ENCODE assay signal across 18 cellular contexts in the genomic region with DNA sequence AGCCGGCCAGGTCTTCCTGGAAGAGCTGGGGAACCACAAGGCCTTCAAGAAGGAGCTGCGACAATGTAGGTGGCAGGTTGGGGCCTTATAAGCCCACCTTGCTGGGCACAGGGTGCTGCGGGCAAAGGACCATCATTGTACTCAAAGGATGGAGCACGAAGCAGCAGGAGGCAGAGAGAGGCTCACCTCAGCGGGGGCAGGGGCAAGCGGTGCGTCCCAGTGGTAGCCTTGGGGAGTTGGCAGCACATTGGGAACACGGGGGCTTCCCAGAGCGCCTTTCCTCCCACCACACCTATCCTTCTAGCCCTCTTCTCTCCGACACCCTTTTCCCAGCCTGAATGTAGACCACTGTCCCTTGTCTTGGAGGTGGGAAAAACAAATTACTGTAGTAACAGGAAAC. TPM values are rescaled to one million over a fixed set of nuclear protein-coding genes. Genes with fewer than 3 reads are reported as not detected.
DNase-seq lines count a peak whose midpoint lies in the region; ATAC-seq and TF ChIP-seq lines count a peak whose summit lies in the region.
"Had no signal": no experiment of that assay in that cellular context is flagged by ENCODE, and none has a peak within 500 bp of the region (broad histone marks: within the 10 kb centered on the region; RNA-seq: fewer than 3 reads in every experiment).

No MANE protein-coding gene starts in this region.

- TF ChIP-seq CTCF in left ventricle myocardium inferior (IDR thresholded peaks at IDR 0.05; ENCODE audit: borderline replicate concordance) (no peak), WTC11 (IDR thresholded peaks at IDR 0.05) (no peak), ascending aorta (IDR thresholded peaks at IDR 0.05) (no peak)

- H3K4me1 ChIP-seq in left ventricle myocardium inferior (peaks cover 56% of the 10 kb centered on the region), ascending aorta (peaks cover 0 to 12% of the 10 kb centered on the region in 2 donors)

- H3K4me1 Mint-ChIP-seq in activated T-helper 2 cell treated with anti-CD3 and anti-CD28 coated beads, Interferon-gamma antibody, Interleukin-2, Interleukin-4, amounts not matched to agents 10 μg/mL and 5 μg/mL and 100 μg/mL, durations not matched to agents 14 hours and 24 hours and 36 hours (ENCODE audit: low read depth): peaks cover 30% of the 10 kb centered on the region
- H3K4me1 Mint-ChIP-seq in WTC11: peaks cover 18% of the 10 kb centered on the region

- H3K27ac Mint-ChIP-seq in activated T-helper 2 cell treated with anti-CD3 and anti-CD28 coated beads, Interferon-gamma antibody, Interleukin-2, Interleukin-4, amounts not matched to agents 10 μg/mL and 5 μg/mL and 100 μg/mL, durations not matched to agents 14 hours and 24 hours and 36 hours: no peak overlapping the region
- H3K27ac Mint-ChIP-seq in WTC11: no peak overlapping the region
- H3K27ac Mint-ChIP-seq: GM23338 had no signal

- H3K27me3 Mint-ChIP-seq in activated T-helper 2 cell treated with anti-CD3 and anti-CD28 coated beads, Interferon-gamma antibody, Interleukin-2, Interleukin-4, amounts not matched to agents 10 μg/mL and 5 μg/mL and 100 μg/mL, durations not matched to agents 14 hours and 24 hours and 36 hours (ENCODE audit: low read depth): peaks cover 2% of the 10 kb centered on the region
- peaks cover 8% of the 10 kb centered on the region for H3K27me3 Mint-ChIP-seq in WTC11 (ENCODE audit: low read depth)

- H3K9me3 ChIP-seq in left ventricle myocardium inferior (replicated peaks) (no peaks in the 10 kb centered on the region), ascending aorta (no peaks in the 10 kb centered on the region)
- H3K9me3 ChIP-seq: mucosa of descending colon had no signal

- intact Hi-C loops in left ventricle myocardium inferior (cut with micrococcal nuclease) (no loop called here), left ventricle myocardium superior (cut with micrococcal nuclease) (no loop called here), ascending aorta (cut with DNase I) (no loop called here)
- intact Hi-C loops in activated T-helper 2 cell treated with anti-CD3 and anti-CD28 coated beads, Interferon-gamma antibody, Interleukin-2, Interleukin-4, amounts not matched to agents 10 μg/mL and 5 μg/mL and 100 μg/mL, durations not matched to agents 14 hours and 24 hours and 36 hours (cut with micrococcal nuclease): no loop called here

- H3K27ac ChIP-seq in left ventricle myocardium inferior (replicated peaks) (no peak overlapping the region), layer of hippocampus (ENCODE audit: low read depth, low read length) (peak overlapping the region; percentile 96), ascending aorta (no peak overlapping the region)

- CTCF ChIA-PET in WTC11 (lab: Charles Lee): interaction anchor here (1.1 to 1.2 kb wide), 2 partner anchors 9 to 60 kb away, joined by 3 to 4 read pairs; no protein-coding TSS in a partner anchor

- H3K36me3 ChIP-seq in left ventricle myocardium inferior (peaks cover 43% of the 10 kb centered on the region), ascending aorta (peaks cover 13 to 33% of the 10 kb centered on the region in 2 donors)

- H3K9me3 Mint-ChIP-seq in activated T-helper 2 cell treated with anti-CD3 and anti-CD28 coated beads, Interferon-gamma antibody, Interleukin-2, Interleukin-4, amounts not matched to agents 10 μg/mL and 5 μg/mL and 100 μg/mL, durations not matched to agents 14 hours and 24 hours and 36 hours: no peaks in the 10 kb centered on the region
- no peaks in the 10 kb centered on the region for H3K9me3 Mint-ChIP-seq in WTC11
- H3K9me3 Mint-ChIP-seq: GM23338 had no signal

- ATAC-seq in left ventricle myocardium superior (no peak), WTC11 (no peak)
- ATAC-seq: GM23338, mucosa of descending colon had no signal

- H3K4me3 Mint-ChIP-seq in activated T-helper 2 cell treated with anti-CD3 and anti-CD28 coated beads, Interferon-gamma antibody, Interleukin-2, Interleukin-4, amounts not matched to agents 10 μg/mL and 5 μg/mL and 100 μg/mL, durations not matched to agents 14 hours and 24 hours and 36 hours (ENCODE audit: low read depth): peak overlapping the region; percentile 80
- no peak overlapping the region for H3K4me3 Mint-ChIP-seq in WTC11

- peaks cover 41% of the 10 kb centered on the region for H3K36me3 Mint-ChIP-seq in activated T-helper 2 cell treated with anti-CD3 and anti-CD28 coated beads, Interferon-gamma antibody, Interleukin-2, Interleukin-4, amounts not matched to agents 10 μg/mL and 5 μg/mL and 100 μg/mL, durations not matched to agents 14 hours and 24 hours and 36 hours (ENCODE audit: low read depth)
- peaks cover 15% of the 10 kb centered on the region for H3K36me3 Mint-ChIP-seq in WTC11

- H3K27me3 ChIP-seq in left ventricle myocardium inferior (ENCODE audit: low read depth): no peaks in the 10 kb centered on the region
- H3K27me3 ChIP-seq in layer of hippocampus (ENCODE audit: control insufficient read depth, insufficient read depth, low read length): no peaks in the 10 kb centered on the region
- no peaks in the 10 kb centered on the region for H3K27me3 ChIP-seq in ascending aorta

- POLR2A ChIA-PET in WTC11 (lab: Charles Lee): interaction anchor here (2.6 kb wide), 1 partner anchor 38 kb away, joined by 7 read pairs; a partner anchor contains a TSS

- peak overlapping the region; percentile 98 for H3K4me3 ChIP-seq in left ventricle myocardium inferior
- no peak overlapping the region for H3K4me3 ChIP-seq in ascending aorta
- H3K4me3 ChIP-seq: mucosa of descending colon had no signal

- no peak for DNase-seq in left ventricle myocardium inferior
- no peak for DNase-seq in left ventricle myocardium superior
- no peak for DNase-seq in activated T-helper 2 cell treated with anti-CD3 and anti-CD28 coated beads, Interferon-gamma antibody, Interleukin-2, Interleukin-4, amounts not matched to agents 10 μg/mL and 5 μg/mL and 100 μg/mL, durations not matched to agents 14 hours and 24 hours and 36 hours (ENCODE audit: low spot score)
- DNase-seq in WTC11 (ENCODE audit: low spot score): no peak
- DNase-seq in ascending aorta (ENCODE audit: low spot score in 2 of 2): no peak
- DNase-seq in activated gamma-delta T cell treated with Interleukin-2 at 50 U/mL for 16 hours: no peak
- DNase-seq in NCI-H510A (lab: John Stamatoyannopoulos, UW): no peak
- DNase-seq: activated CD8-positive, alpha-beta memory T cell treated with anti-CD3 and anti-CD28 coated beads for 24 hours; AML-193; effector CD4-positive, alpha-beta T cell; foreskin fibroblast; NCI-H2029 treated with DMSO at 0.1 percent for 48 hours; NCI-H774; stimulated activated CD8-positive, alpha-beta memory T cell treated with anti-CD3 and anti-CD28 coated beads, Interleukin-4, amount 100 ng/mL, for 48 hours; T-helper 9 cell had no signal

TF ChIP-seq in WTC11, 78 proteins besides CTCF, POLR2A, EP300 and RAD21 (continues in another document):
- TF ChIP-seq, protein P1, sequence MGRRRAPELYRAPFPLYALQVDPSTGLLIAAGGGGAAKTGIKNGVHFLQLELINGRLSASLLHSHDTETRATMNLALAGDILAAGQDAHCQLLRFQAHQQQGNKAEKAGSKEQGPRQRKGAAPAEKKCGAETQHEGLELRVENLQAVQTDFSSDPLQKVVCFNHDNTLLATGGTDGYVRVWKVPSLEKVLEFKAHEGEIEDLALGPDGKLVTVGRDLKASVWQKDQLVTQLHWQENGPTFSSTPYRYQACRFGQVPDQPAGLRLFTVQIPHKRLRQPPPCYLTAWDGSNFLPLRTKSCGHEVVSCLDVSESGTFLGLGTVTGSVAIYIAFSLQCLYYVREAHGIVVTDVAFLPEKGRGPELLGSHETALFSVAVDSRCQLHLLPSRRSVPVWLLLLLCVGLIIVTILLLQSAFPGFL (CRISPR knock-in tag; IDR thresholded peaks at IDR 0.05; ENCODE audit: borderline replicate concordance): no peak
- TF ChIP-seq ETV6 (CRISPR knock-in tag; IDR thresholded peaks at IDR 0.05): no peak
- TF ChIP-seq NFATC4 (CRISPR knock-in tag; IDR thresholded peaks at IDR 0.05): no peak
- TF ChIP-seq TP53 (CRISPR knock-in tag; IDR thresholded peaks at IDR 0.05): no peak
- no peak for TF ChIP-seq RELA (CRISPR knock-in tag; IDR thresholded peaks at IDR 0.05; ENCODE audit: borderline replicate concordance)
- TF ChIP-seq, protein P2, sequence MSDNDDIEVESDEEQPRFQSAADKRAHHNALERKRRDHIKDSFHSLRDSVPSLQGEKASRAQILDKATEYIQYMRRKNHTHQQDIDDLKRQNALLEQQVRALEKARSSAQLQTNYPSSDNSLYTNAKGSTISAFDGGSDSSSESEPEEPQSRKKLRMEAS (CRISPR knock-in tag; IDR thresholded peaks at IDR 0.05): no peak

RNA-seq across cellular contexts. Expression of a gene that starts 2.1 kb away (rescaled TPM):
- total RNA-seq in left ventricle myocardium inferior (24.9 TPM), left ventricle myocardium superior (28.6 TPM), WTC11 (2021) (52.5 to 54.2 TPM (median 53.9 TPM) in 3 replicates), ascending aorta (72.9 TPM)
- 71.8 and 77.3 TPM in 2 replicates for total RNA-seq in activated T-helper 2 cell treated with anti-CD3 and anti-CD28 coated beads, Interferon-gamma antibody, Interleukin-2, Interleukin-4, amounts not matched to agents 10 μg/mL and 5 μg/mL and 100 μg/mL, durations not matched to agents 14 hours and 24 hours and 36 hours

RNA-seq across cellular contexts. Expression of a gene that starts 38.3 kb away (rescaled TPM):
- total RNA-seq in left ventricle myocardium inferior: 1.3 TPM
- 0.52 TPM for total RNA-seq in left ventricle myocardium superior
- total RNA-seq in activated T-helper 2 cell treated with anti-CD3 and anti-CD28 coated beads, Interferon-gamma antibody, Interleukin-2, Interleukin-4, amounts not matched to agents 10 μg/mL and 5 μg/mL and 100 μg/mL, durations not matched to agents 14 hours and 24 hours and 36 hours: 0.50 and 0.85 TPM in 2 replicates
- total RNA-seq in WTC11 (2021): 1.2 to 2.1 TPM (median 1.9 TPM) in 3 replicates
- not detected for total RNA-seq in ascending aorta

RNA-seq across cellular contexts. Expression of a gene that starts 48.6 kb away (rescaled TPM):
- total RNA-seq in left ventricle myocardium inferior (71.2 TPM), left ventricle myocardium superior (76.6 TPM), WTC11 (2021) (111 to 140 TPM (median 114 TPM) in 3 replicates), ascending aorta (79.7 TPM)
- 103 and 115 TPM in 2 replicates for total RNA-seq in activated T-helper 2 cell treated with anti-CD3 and anti-CD28 coated beads, Interferon-gamma antibody, Interleukin-2, Interleukin-4, amounts not matched to agents 10 μg/mL and 5 μg/mL and 100 μg/mL, durations not matched to agents 14 hours and 24 hours and 36 hours

RNA-seq across cellular contexts. Expression of a gene that starts 49.9 kb away (rescaled TPM):
- total RNA-seq in left ventricle myocardium inferior (23.5 TPM), left ventricle myocardium superior (24.5 TPM), WTC11 (2021) (312 to 350 TPM (median 316 TPM) in 3 replicates), ascending aorta (64.4 TPM)
- 223 and 232 TPM in 2 replicates for total RNA-seq in activated T-helper 2 cell treated with anti-CD3 and anti-CD28 coated beads, Interferon-gamma antibody, Interleukin-2, Interleukin-4, amounts not matched to agents 10 μg/mL and 5 μg/mL and 100 μg/mL, durations not matched to agents 14 hours and 24 hours and 36 hours

RNA-seq across cellular contexts. Expression of a gene that starts 51.2 kb away (rescaled TPM):
- total RNA-seq in left ventricle myocardium inferior (50.9 TPM), left ventricle myocardium superior (44.8 TPM), WTC11 (2021) (31.9 to 37.3 TPM (median 36.1 TPM) in 3 replicates), ascending aorta (63.6 TPM)
- 25.8 and 28.2 TPM in 2 replicates for total RNA-seq in activated T-helper 2 cell treated with anti-CD3 and anti-CD28 coated beads, Interferon-gamma antibody, Interleukin-2, Interleukin-4, amounts not matched to agents 10 μg/mL and 5 μg/mL and 100 μg/mL, durations not matched to agents 14 hours and 24 hours and 36 hours
